Comparison of ENCODE assay signal across 2 cellular contexts in the genomic region with DNA sequence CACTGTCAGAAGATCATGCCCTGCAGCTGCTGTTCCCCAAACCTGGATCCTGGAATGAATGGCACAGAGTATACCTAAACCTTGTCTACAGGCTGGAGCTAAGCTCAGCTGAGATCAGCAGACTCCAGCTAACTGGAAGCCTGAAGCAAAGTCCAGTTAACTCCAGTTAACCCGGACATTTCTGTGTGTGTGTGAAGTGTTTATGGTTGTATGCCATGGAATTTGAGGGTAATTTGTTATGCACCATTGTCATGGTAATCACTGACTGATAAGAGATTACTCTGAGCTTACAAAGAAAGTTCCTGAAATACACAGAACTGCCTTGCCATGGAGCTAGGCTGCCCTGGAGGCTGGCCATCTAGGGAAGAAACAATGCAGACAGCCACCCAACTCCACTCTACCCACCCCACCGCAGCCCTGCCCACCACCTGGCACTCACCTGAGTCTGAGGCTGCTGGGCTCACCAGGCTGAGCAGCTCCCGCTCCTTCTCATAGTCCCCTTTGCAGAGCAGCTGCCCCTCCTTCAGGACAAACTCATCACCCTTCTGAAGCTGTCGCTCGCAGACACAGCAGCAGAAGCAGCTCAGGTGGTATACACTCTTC.
TF ChIP-seq lines count a peak whose summit lies in the region.

No MANE protein-coding gene starts in this region.

TF ChIP-seq in IMR-90, 13 proteins besides CTCF, POLR2A, EP300 and RAD21:
- no peak for TF ChIP-seq MAFK (IDR thresholded peaks at IDR 0.05; ENCODE audit: low read depth, low read length)
- TF ChIP-seq CEBPB (IDR thresholded peaks at IDR 0.05; ENCODE audit: low read depth, low read length): no peak
- no peak for TF ChIP-seq RFX5 (IDR thresholded peaks at IDR 0.05; ENCODE audit: low read depth, low read length)
- no peak for TF ChIP-seq SMC3 (IDR thresholded peaks at IDR 0.05; ENCODE audit: low read depth, low read length)
- no peak for TF ChIP-seq BHLHE40 (IDR thresholded peaks at IDR 0.05; ENCODE audit: low read depth, low read length)
- TF ChIP-seq CHD1 (IDR thresholded peaks at IDR 0.05; ENCODE audit: low read depth, low read length): no peak
- TF ChIP-seq, protein P1, sequence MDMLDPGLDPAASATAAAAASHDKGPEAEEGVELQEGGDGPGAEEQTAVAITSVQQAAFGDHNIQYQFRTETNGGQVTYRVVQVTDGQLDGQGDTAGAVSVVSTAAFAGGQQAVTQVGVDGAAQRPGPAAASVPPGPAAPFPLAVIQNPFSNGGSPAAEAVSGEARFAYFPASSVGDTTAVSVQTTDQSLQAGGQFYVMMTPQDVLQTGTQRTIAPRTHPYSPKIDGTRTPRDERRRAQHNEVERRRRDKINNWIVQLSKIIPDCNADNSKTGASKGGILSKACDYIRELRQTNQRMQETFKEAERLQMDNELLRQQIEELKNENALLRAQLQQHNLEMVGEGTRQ (IDR thresholded peaks at IDR 0.05; ENCODE audit: low read depth, low read length): no peak
- TF ChIP-seq NFE2L2 (IDR thresholded peaks at IDR 0.05; ENCODE audit: low read depth, low read length): no peak
- no peak for TF ChIP-seq FOS (IDR thresholded peaks at IDR 0.05; ENCODE audit: low read depth, low read length)
- TF ChIP-seq RCOR1 (IDR thresholded peaks at IDR 0.05; ENCODE audit: insufficient replicate concordance, low read length): no peak

TF ChIP-seq in HepG2, 621 proteins besides CTCF, POLR2A, EP300 and RAD21:
- TF ChIP-seq ZNF652 (CRISPR knock-in tag; IDR thresholded peaks at IDR 0.05; ENCODE audit: borderline replicate concordance, low read depth) (peak; percentile 62; the same call in 1 of the 2 replicates), HNF4A (CRISPR knock-in tag; IDR thresholded peaks at IDR 0.05) (peak; percentile 58), RBAK (CRISPR knock-in tag; IDR thresholded peaks at IDR 0.05) (peak; percentile 79), ZNF124 (CRISPR knock-in tag; IDR thresholded peaks at IDR 0.05) (no peak)
